Comparison of ENCODE assay signal across 1 cellular context in the genomic region with DNA sequence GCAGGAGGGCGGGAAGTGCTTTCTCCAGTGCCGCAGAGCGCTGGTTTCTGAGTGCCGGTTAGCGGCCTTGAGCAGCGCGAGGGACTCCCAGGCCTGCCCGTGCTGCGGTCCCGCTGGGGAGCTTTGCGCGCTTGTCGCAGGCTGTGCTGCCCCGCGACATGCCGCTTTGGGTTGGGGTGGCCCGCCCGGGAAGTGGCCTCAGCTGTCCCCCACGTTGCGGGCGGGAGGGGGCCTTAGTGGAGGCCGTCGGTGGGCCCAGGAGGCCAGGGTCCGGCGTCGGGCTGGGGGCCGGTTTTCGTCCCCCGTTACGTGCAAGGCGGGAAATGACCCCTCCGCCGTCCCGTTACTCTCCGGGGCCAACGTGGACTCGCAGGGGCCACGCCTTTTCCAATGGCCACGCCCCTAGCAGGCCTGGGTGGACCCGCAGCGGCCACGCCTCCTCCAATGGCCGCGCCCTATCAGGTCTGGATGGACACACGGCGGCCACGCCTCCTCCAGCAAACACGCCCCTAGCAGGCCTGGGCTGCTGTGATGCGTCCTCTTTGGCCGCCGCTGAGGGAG.
TF ChIP-seq lines count a peak whose summit lies in the region.

No MANE protein-coding gene starts in this region.

TF ChIP-seq in HepG2, 621 proteins besides CTCF, POLR2A, EP300 and RAD21 (continued from another document and continues in another):
- TF ChIP-seq GABPA (IDR thresholded peaks at IDR 0.05; ENCODE audit: low read depth, low read length) (no peak), GABPA (CRISPR knock-in tag; IDR thresholded peaks at IDR 0.05; ENCODE audit: low read depth) (no peak), HDAC1 (CRISPR knock-in tag; IDR thresholded peaks at IDR 0.05) (peak; percentile 89), ZNF430 (CRISPR knock-in tag; IDR thresholded peaks at IDR 0.05) (no peak), CREB1 (IDR thresholded peaks at IDR 0.05) (peak; percentile 32; the same call in 1 of the 2 replicates), CREB1 (CRISPR knock-in tag; IDR thresholded peaks at IDR 0.05) (0 out of 2 replicates have a peak, but pooled peaks have one; percentile 16), HOXD1 (CRISPR knock-in tag; IDR thresholded peaks at IDR 0.05) (peak; percentile 74; the same call in 1 of the 2 replicates), SRSF4 (IDR thresholded peaks at IDR 0.05; ENCODE audit: low read depth, low read length, poor library complexity, severe bottlenecking) (no peak), FOSL2 (CRISPR knock-in tag; IDR thresholded peaks at IDR 0.05) (no peak), ZFP82 (CRISPR knock-in tag; IDR thresholded peaks at IDR 0.05; ENCODE audit: borderline replicate concordance) (peak; percentile 97; the same call in 1 of the 2 replicates), TAF15 (IDR thresholded peaks at IDR 0.05; ENCODE audit: low read depth, low read length, poor library complexity, severe bottlenecking) (peak; percentile 9), FOXP1 (IDR thresholded peaks at IDR 0.05) (no peak), FOXP1 (CRISPR knock-in tag; IDR thresholded peaks at IDR 0.05) (0 out of 2 replicates have a peak, but pooled peaks have one; percentile 11), POLR2AphosphoS2 (IDR thresholded peaks at IDR 0.05; ENCODE audit: low read depth, low read length) (0 out of 2 replicates have a peak, but pooled peaks have one; percentile 37), ZNF788 (CRISPR knock-in tag; IDR thresholded peaks at IDR 0.05; ENCODE audit: borderline replicate concordance) (no peak; the same call in none of the 2 replicates), HOXA3 (CRISPR knock-in tag; IDR thresholded peaks at IDR 0.05) (no peak), GTF3A (CRISPR knock-in tag; conservative IDR thresholded peaks at IDR 0.05) (no peak), MED13 (CRISPR knock-in tag; IDR thresholded peaks at IDR 0.05) (0 out of 2 replicates have a peak, but pooled peaks have one; percentile 15), ZNF350 (CRISPR knock-in tag; IDR thresholded peaks at IDR 0.05; ENCODE audit: borderline replicate concordance, low read depth) (0 out of 2 replicates have a peak, but pooled peaks have one; percentile 58), DNMT3B (CRISPR knock-in tag; conservative IDR thresholded peaks at IDR 0.05) (no peak), ZNF335 (CRISPR knock-in tag; IDR thresholded peaks at IDR 0.05) (0 out of 2 replicates have a peak, but pooled peaks have one; percentile 56), ZNF225 (CRISPR knock-in tag; IDR thresholded peaks at IDR 0.05) (no peak), GLI4 (CRISPR knock-in tag; IDR thresholded peaks at IDR 0.05; ENCODE audit: borderline replicate concordance) (no peak), ZNF776 (CRISPR knock-in tag; IDR thresholded peaks at IDR 0.05) (no peak; the same call in 1 of the 2 replicates), ZNF260 (CRISPR knock-in tag; IDR thresholded peaks at IDR 0.05; ENCODE audit: borderline replicate concordance, low read depth) (no peak), MLLT10 (CRISPR knock-in tag; IDR thresholded peaks at IDR 0.05) (no peak), ZNF883 (CRISPR knock-in tag; IDR thresholded peaks at IDR 0.05; ENCODE audit: not compliant biosample characterization) (no peak), ZNF34 (CRISPR knock-in tag; IDR thresholded peaks at IDR 0.05; ENCODE audit: borderline replicate concordance) (no peak), MIER3 (CRISPR knock-in tag; IDR thresholded peaks at IDR 0.05; ENCODE audit: borderline replicate concordance) (no peak; the same call in 1 of the 2 replicates), ZNF451 (CRISPR knock-in tag; IDR thresholded peaks at IDR 0.05) (peak; percentile 50; the same call in 1 of the 2 replicates)
- TF ChIP-seq, protein P1, sequence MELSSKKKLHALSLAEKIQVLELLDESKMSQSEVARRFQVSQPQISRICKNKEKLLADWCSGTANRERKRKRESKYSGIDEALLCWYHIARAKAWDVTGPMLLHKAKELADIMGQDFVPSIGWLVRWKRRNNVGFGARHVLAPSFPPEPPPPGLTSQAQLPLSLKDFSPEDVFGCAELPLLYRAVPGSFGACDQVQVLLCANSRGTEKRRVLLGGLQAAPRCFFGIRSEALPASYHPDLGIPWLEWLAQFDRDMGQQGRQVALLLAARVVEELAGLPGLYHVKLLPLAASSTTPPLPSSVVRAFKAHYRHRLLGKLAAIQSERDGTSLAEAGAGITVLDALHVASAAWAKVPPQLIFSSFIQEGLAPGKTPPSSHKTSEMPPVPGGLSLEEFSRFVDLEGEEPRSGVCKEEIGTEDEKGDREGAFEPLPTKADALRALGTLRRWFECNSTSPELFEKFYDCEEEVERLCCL (CRISPR knock-in tag; IDR thresholded peaks at IDR 0.05; ENCODE audit: borderline replicate concordance), result no peak
- TF ChIP-seq, protein P2, sequence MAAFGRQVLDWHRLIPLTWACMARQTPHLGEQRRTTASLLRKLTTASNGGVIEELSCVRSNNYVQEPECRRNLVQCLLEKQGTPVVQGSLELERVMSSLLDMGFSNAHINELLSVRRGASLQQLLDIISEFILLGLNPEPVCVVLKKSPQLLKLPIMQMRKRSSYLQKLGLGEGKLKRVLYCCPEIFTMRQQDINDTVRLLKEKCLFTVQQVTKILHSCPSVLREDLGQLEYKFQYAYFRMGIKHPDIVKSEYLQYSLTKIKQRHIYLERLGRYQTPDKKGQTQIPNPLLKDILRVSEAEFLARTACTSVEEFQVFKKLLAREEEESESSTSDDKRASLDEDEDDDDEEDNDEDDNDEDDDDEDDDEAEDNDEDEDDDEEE (CRISPR knock-in tag; IDR thresholded peaks at IDR 0.05), result 0 out of 2 replicates have a peak, but pooled peaks have one; percentile 12
- TF ChIP-seq, protein P3, sequence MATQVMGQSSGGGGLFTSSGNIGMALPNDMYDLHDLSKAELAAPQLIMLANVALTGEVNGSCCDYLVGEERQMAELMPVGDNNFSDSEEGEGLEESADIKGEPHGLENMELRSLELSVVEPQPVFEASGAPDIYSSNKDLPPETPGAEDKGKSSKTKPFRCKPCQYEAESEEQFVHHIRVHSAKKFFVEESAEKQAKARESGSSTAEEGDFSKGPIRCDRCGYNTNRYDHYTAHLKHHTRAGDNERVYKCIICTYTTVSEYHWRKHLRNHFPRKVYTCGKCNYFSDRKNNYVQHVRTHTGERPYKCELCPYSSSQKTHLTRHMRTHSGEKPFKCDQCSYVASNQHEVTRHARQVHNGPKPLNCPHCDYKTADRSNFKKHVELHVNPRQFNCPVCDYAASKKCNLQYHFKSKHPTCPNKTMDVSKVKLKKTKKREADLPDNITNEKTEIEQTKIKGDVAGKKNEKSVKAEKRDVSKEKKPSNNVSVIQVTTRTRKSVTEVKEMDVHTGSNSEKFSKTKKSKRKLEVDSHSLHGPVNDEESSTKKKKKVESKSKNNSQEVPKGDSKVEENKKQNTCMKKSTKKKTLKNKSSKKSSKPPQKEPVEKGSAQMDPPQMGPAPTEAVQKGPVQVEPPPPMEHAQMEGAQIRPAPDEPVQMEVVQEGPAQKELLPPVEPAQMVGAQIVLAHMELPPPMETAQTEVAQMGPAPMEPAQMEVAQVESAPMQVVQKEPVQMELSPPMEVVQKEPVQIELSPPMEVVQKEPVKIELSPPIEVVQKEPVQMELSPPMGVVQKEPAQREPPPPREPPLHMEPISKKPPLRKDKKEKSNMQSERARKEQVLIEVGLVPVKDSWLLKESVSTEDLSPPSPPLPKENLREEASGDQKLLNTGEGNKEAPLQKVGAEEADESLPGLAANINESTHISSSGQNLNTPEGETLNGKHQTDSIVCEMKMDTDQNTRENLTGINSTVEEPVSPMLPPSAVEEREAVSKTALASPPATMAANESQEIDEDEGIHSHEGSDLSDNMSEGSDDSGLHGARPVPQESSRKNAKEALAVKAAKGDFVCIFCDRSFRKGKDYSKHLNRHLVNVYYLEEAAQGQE (IDR thresholded peaks at IDR 0.05; ENCODE audit: borderline replicate concordance in 1 of 2, low read depth in 1 of 2, low read length in 2 of 2), result no peak
- TF ChIP-seq, protein P4, sequence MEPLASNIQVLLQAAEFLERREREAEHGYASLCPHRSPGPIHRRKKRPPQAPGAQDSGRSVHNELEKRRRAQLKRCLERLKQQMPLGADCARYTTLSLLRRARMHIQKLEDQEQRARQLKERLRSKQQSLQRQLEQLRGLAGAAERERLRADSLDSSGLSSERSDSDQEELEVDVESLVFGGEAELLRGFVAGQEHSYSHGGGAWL (CRISPR knock-in tag; IDR thresholded peaks at IDR 0.05), result peak; percentile 28; the same call in 1 of the 2 replicates
- TF ChIP-seq, protein P5, sequence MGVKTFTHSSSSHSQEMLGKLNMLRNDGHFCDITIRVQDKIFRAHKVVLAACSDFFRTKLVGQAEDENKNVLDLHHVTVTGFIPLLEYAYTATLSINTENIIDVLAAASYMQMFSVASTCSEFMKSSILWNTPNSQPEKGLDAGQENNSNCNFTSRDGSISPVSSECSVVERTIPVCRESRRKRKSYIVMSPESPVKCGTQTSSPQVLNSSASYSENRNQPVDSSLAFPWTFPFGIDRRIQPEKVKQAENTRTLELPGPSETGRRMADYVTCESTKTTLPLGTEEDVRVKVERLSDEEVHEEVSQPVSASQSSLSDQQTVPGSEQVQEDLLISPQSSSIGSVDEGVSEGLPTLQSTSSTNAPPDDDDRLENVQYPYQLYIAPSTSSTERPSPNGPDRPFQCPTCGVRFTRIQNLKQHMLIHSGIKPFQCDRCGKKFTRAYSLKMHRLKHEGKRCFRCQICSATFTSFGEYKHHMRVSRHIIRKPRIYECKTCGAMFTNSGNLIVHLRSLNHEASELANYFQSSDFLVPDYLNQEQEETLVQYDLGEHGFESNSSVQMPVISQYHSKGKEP (CRISPR knock-in tag; IDR thresholded peaks at IDR 0.05), result 0 out of 2 replicates have a peak, but pooled peaks have one; percentile 21
- TF ChIP-seq, protein P6, sequence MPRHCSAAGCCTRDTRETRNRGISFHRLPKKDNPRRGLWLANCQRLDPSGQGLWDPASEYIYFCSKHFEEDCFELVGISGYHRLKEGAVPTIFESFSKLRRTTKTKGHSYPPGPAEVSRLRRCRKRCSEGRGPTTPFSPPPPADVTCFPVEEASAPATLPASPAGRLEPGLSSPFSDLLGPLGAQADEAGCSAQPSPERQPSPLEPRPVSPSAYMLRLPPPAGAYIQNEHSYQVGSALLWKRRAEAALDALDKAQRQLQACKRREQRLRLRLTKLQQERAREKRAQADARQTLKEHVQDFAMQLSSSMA (CRISPR knock-in tag; IDR thresholded peaks at IDR 0.05), result no peak
- TF ChIP-seq, protein P7, sequence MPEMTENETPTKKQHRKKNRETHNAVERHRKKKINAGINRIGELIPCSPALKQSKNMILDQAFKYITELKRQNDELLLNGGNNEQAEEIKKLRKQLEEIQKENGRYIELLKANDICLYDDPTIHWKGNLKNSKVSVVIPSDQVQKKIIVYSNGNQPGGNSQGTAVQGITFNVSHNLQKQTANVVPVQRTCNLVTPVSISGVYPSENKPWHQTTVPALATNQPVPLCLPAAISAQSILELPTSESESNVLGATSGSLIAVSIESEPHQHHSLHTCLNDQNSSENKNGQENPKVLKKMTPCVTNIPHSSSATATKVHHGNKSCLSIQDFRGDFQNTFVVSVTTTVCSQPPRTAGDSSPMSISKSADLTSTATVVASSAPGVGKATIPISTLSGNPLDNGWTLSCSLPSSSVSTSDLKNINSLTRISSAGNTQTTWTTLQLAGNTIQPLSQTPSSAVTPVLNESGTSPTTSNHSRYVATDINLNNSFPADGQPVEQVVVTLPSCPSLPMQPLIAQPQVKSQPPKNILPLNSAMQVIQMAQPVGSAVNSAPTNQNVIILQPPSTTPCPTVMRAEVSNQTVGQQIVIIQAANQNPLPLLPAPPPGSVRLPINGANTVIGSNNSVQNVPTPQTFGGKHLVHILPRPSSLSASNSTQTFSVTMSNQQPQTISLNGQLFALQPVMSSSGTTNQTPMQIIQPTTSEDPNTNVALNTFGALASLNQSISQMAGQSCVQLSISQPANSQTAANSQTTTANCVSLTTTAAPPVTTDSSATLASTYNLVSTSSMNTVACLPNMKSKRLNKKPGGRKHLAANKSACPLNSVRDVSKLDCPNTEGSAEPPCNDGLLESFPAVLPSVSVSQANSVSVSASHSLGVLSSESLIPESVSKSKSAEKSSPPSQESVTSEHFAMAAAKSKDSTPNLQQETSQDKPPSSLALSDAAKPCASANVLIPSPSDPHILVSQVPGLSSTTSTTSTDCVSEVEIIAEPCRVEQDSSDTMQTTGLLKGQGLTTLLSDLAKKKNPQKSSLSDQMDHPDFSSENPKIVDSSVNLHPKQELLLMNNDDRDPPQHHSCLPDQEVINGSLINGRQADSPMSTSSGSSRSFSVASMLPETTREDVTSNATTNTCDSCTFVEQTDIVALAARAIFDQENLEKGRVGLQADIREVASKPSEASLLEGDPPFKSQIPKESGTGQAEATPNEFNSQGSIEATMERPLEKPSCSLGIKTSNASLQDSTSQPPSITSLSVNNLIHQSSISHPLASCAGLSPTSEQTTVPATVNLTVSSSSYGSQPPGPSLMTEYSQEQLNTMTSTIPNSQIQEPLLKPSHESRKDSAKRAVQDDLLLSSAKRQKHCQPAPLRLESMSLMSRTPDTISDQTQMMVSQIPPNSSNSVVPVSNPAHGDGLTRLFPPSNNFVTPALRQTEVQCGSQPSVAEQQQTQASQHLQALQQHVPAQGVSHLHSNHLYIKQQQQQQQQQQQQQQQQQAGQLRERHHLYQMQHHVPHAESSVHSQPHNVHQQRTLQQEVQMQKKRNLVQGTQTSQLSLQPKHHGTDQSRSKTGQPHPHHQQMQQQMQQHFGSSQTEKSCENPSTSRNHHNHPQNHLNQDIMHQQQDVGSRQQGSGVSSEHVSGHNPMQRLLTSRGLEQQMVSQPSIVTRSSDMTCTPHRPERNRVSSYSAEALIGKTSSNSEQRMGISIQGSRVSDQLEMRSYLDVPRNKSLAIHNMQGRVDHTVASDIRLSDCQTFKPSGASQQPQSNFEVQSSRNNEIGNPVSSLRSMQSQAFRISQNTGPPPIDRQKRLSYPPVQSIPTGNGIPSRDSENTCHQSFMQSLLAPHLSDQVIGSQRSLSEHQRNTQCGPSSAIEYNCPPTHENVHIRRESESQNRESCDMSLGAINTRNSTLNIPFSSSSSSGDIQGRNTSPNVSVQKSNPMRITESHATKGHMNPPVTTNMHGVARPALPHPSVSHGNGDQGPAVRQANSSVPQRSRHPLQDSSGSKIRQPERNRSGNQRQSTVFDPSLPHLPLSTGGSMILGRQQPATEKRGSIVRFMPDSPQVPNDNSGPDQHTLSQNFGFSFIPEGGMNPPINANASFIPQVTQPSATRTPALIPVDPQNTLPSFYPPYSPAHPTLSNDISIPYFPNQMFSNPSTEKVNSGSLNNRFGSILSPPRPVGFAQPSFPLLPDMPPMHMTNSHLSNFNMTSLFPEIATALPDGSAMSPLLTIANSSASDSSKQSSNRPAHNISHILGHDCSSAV (CRISPR knock-in tag; IDR thresholded peaks at IDR 0.05; ENCODE audit: borderline replicate concordance), result 0 out of 2 replicates have a peak, but pooled peaks have one; percentile 7
- TF ChIP-seq, protein P8, sequence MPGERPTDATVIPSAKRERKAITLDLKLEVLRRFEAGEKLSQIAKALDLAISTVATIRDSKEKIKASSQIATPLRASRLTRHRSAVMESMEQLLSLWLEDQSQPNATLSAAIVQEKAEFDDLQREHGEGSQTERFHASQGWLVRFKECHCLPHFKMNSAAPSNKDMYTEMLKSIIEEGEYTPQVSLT (CRISPR knock-in tag; IDR thresholded peaks at IDR 0.05; ENCODE audit: borderline replicate concordance, low read depth), result no peak
